In genomic region chr10:16820018-16820417, GRCh38 we compare ENCODE assay signal across 24 cellular contexts.
"Had no signal": no experiment of that assay in that cellular context is flagged by ENCODE, and none has a peak within 500 bp of the region (broad histone marks: within the 10 kb centered on the region; RNA-seq: fewer than 3 reads in every experiment).

No MANE protein-coding gene starts in this region.

- H3K27ac ChIP-seq: colonic mucosa, epithelial cell of prostate, esophagus muscularis mucosa, foreskin keratinocyte, gastroesophageal sphincter, heart right ventricle, left lung, lower lobe of right lung had no signal

- H3K27me3 ChIP-seq: colonic mucosa, esophagus muscularis mucosa, foreskin keratinocyte, gastroesophageal sphincter, heart right ventricle, left lung had no signal

- H3K9me3 ChIP-seq: colonic mucosa had no signal

- H3K27me3 Mint-ChIP-seq: effector memory CD8-positive, alpha-beta T cell had no signal

- ATAC-seq: effector memory CD8-positive, alpha-beta T cell; foreskin keratinocyte; gastroesophageal sphincter; heart right ventricle; left cardiac atrium; left lung; left ventricle myocardium superior; lower lobe of right lung; mucosa of descending colon had no signal

- DNase-seq: colonic mucosa; cortex of kidney; effector CD8-positive, alpha-beta T cell; effector memory CD8-positive, alpha-beta T cell; endodermal cell; foreskin keratinocyte; heart right ventricle; hippocampal formation; left cardiac atrium; left lung; left ventricle myocardium superior; lower lobe of right lung; mesenchymal stem cell; mucosa of descending colon; naive B cell had no signal

- H3K4me1 ChIP-seq: colonic mucosa had no signal

- H3K36me3 ChIP-seq: colonic mucosa, esophagus muscularis mucosa, gastroesophageal sphincter, heart right ventricle, left lung, lower lobe of right lung had no signal

- FAIRE-seq: endometrium, frontal cortex, islet of Langerhans, keratinocyte had no signal

- H3K4me3 ChIP-seq: colonic mucosa, esophagus muscularis mucosa, gastroesophageal sphincter, heart right ventricle, left lung, lower lobe of right lung, mucosa of descending colon had no signal

- H3K27ac Mint-ChIP-seq: dendritic cell treated with granulocyte-macrophage colony-stimulating factor and Interleukin-4, amounts not matched to agents 40 ng/mL and 50 ng/mL, for 4 days; effector memory CD8-positive, alpha-beta T cell; endodermal cell; mesothelial cell of epicardium; naive B cell had no signal

- H3K4me3 Mint-ChIP-seq: dendritic cell treated with granulocyte-macrophage colony-stimulating factor and Interleukin-4, amounts not matched to agents 40 ng/mL and 50 ng/mL, for 4 days; effector memory CD8-positive, alpha-beta T cell; endodermal cell; mesothelial cell of epicardium had no signal
